ENCODE assay signal across 8 cellular contexts in the genomic region with DNA sequence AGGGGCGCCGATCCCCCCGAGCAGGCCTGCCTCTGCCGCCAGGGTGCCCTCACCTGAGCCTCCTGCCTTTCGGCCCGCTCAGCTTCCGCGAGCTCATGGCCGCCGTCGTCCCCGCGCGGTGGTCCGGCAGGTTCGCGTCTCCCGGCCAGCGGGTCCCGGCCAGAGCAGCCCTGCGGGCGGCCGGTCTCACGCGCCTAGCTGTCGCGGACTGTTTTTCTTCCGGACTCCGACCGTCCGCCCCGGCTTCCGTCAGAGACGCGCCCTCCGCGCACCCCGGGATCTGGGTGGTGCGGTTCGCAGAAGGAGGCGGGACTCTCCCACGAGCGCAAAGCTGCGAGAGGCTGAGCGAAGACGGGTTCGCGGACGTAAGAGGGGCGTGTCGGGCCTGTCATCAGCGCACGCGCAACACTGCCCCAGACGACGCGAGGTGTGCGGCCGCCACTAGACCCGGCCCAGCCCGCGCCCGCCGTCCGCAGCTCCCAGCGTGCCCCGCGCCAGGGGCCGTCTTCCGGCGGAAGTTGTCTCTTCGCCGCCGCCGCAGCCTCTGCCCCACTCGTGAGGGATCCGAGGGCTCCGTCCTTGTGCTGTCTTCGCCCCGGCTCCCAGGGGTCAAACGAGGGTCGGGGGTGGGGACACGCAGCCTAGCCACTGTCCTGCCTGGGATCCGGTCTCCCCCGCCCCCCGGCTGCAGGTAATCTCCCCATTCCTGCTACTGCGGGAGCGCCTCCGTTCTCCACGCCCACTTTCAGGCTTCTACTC. TPM values are rescaled to one million over a fixed set of nuclear protein-coding genes. Genes with fewer than 3 reads are reported as not detected.
DNase-seq lines count a peak whose midpoint lies in the region; ATAC-seq and TF ChIP-seq lines count a peak whose summit lies in the region.

Gene INPP5K (minus strand): TSS at position 210 of the 759 bp plus-strand sequence. CDS start 113 bp downstream, at position 97.

- intact Hi-C loops in testis (cut with DNase I; ENCODE audit: low total_unique reads): loop anchor here (10.0 kb wide), 1 partner anchor 162 kb away; no protein-coding TSS in a partner anchor

- peaks cover 0 to 6% of the 10 kb centered on the region in 2 donors for H3K36me3 Mint-ChIP-seq in activated naive CD4-positive, alpha-beta T cell treated with anti-CD3 and anti-CD28 coated beads, Interleukin-2, amount 50 U/mL, for 72 hours

- peak; percentile 99 for DNase-seq in GM10266 (ENCODE audit: extremely low spot score)
- DNase-seq in NCI-H1092 (lab: John Stamatoyannopoulos, UW): peak; percentile 88
- DNase-seq in activated naive CD4-positive, alpha-beta T cell treated with anti-CD3 and anti-CD28 coated beads, Interleukin-2, amount 50 U/mL, for 72 hours (ENCODE audit: low spot score in 2 of 2): peak; percentile 96 to 99
- DNase-seq in glomerular endothelial cell (ENCODE audit: extremely low read depth, low read depth, low spot score): peak; percentile 50
- DNase-seq in omental fat pad (ENCODE audit: low spot score): peak; percentile 86
- peak; percentile 99 for DNase-seq in testis

- H3K27me3 ChIP-seq in testis: no peaks in the 10 kb centered on the region

- WGBS in testis, 2 donors: 0% methylated on average over 8 to 80 of the region's 90 CpGs

- H3K4me3 ChIP-seq in testis: peak within 1 kb of the TSS; percentile 87

- ATAC-seq in HG02588 (IDR thresholded peaks at IDR 0.05; ENCODE audit: unreplicated experiment) (peak; percentile 89), SK-N-SH treated with all-trans-retinoic acid at 6 μM for 48 hours (peak; percentile 91), omental fat pad (ENCODE audit: low FRiP score) (peak; percentile 93)
- peak; percentile 97 for ATAC-seq in activated naive CD4-positive, alpha-beta T cell treated with anti-CD3 and anti-CD28 coated beads, Interleukin-2, amount 50 U/mL, for 72 hours

- H3K27ac ChIP-seq in testis: peak within 1 kb of the TSS; percentile 74 to 90

- peak within 1 kb of the TSS; percentile 84 for H3K27ac Mint-ChIP-seq in activated naive CD4-positive, alpha-beta T cell treated with anti-CD3 and anti-CD28 coated beads, Interleukin-2, amount 50 U/mL, for 72 hours

- no peak for TF ChIP-seq POLR2A in testis (IDR thresholded peaks at IDR 0.05)

- TF ChIP-seq CTCF in GM10266 (IDR thresholded peaks at IDR 0.05; ENCODE audit: control insufficient read depth, insufficient read depth, low read depth, missing control alignments): no peak
- no peak for TF ChIP-seq CTCF in omental fat pad (IDR thresholded peaks at IDR 0.05)
- peak in 1 of 3 experiments; percentile 19 for TF ChIP-seq CTCF in testis (IDR thresholded peaks at IDR 0.05)

- no peaks in the 10 kb centered on the region for H3K36me3 ChIP-seq in testis (ENCODE audit: low read depth, missing control alignments)

- no peaks in the 10 kb centered on the region for H3K9me3 ChIP-seq in testis

- H3K4me1 ChIP-seq in testis: peaks cover 21% of the 10 kb centered on the region

- no peaks in the 10 kb centered on the region for H3K9me3 Mint-ChIP-seq in activated naive CD4-positive, alpha-beta T cell treated with anti-CD3 and anti-CD28 coated beads, Interleukin-2, amount 50 U/mL, for 72 hours

TF ChIP-seq in SK-N-SH treated with all-trans-retinoic acid at 6 μM for 48 hours, 23 proteins besides CTCF, POLR2A, EP300 and RAD21:
- TF ChIP-seq OSR1 (CRISPR knock-in tag; IDR thresholded peaks at IDR 0.05) (no peak), GLIS3 (CRISPR knock-in tag; IDR thresholded peaks at IDR 0.05) (0 out of 2 replicates have a peak, but pooled peaks have one; percentile 54)

RNA-seq across cellular contexts. Expression of gene INPP5K, which starts in this region (rescaled TPM):
- total RNA-seq in activated naive CD4-positive, alpha-beta T cell treated with anti-CD3 and anti-CD28 coated beads, Interleukin-2, amount 50 U/mL, for 72 hours: 10 to 100 TPM; 20.7 to 35.1 TPM
- total RNA-seq in glomerular endothelial cell: 49.0 and 66.6 TPM in 2 replicates
- total RNA-seq in omental fat pad: 100 to 1,000 TPM; 103 to 279 (median 153) TPM
- 10 to 100 TPM; 83.4 to 87.8 TPM for total RNA-seq in testis
- 81.2 TPM for polyA plus RNA-seq in testis (ENCODE audit: insufficient read depth, low read depth, low replicate concordance)

Comparison
In these comparisons a context has a peak if more than half of its experiments do, and no peak if none do; other contexts are left out.
1. Peak in every context shown above with its lines: DNase-seq, ATAC-seq, H3K4me3 ChIP-seq and H3K27ac ChIP-seq.